Comparison of ENCODE assay signal across 8 cellular contexts in genomic region chr2:237128026-237128703, GRCh38. TPM values are rescaled to one million over a fixed set of nuclear protein-coding genes. Genes with fewer than 3 reads are reported as not detected.
DNase-seq lines count a peak whose midpoint lies in the region; ATAC-seq and TF ChIP-seq lines count a peak whose summit lies in the region.

No MANE protein-coding gene starts in this region.

- TF ChIP-seq POLR2A in right lobe of liver (IDR thresholded peaks at IDR 0.05) = no peak

- no peaks in the 10 kb centered on the region for H3K79me2 ChIP-seq in mammary epithelial cell (ENCODE audit: insufficient read depth, low read length)

- no peaks in the 10 kb centered on the region for H3K27me3 ChIP-seq in mammary epithelial cell (ENCODE audit: insufficient read depth, low read length)
- H3K27me3 ChIP-seq in right lobe of liver = no peaks in the 10 kb centered on the region

- H3K4me1 ChIP-seq in mammary epithelial cell (ENCODE audit: insufficient read depth, low read length) = peaks cover 13% of the 10 kb centered on the region
- no peaks in the 10 kb centered on the region for H3K4me1 ChIP-seq in right lobe of liver

- H3K9me3 Mint-ChIP-seq in CD14-positive monocyte = peaks cover 0 to 2% (median 0%) of the 10 kb centered on the region in 7 donors

- dilution Hi-C loops in mammary epithelial cell (cut with HindIII; ENCODE audit: low sequenced_read_pairs) = no loop called here

- ATAC-seq in right lobe of liver (peak; percentile 33 to 84 (median 60)), HG02642 (IDR thresholded peaks at IDR 0.05; ENCODE audit: poor library complexity, unreplicated experiment) (no peak), HG03280 (IDR thresholded peaks at IDR 0.05; ENCODE audit: unreplicated experiment) (no peak)

- TF ChIP-seq CTCF in CD14-positive monocyte (IDR thresholded peaks at IDR 0.05) = no peak
- peak in 1 of 2 donors; percentile 16 for TF ChIP-seq CTCF in mammary epithelial cell (conservative IDR thresholded peaks at IDR 0.05 in 1 of 2, IDR thresholded peaks at IDR 0.05 in 1 of 2; ENCODE audit: extremely low read depth in 1 of 2, insufficient read depth in 1 of 2, low read depth in 1 of 2, low read length in 2 of 2)
- TF ChIP-seq CTCF in right lobe of liver (IDR thresholded peaks at IDR 0.05) = no peak

- H4K20me1 ChIP-seq in mammary epithelial cell (ENCODE audit: insufficient read depth, low read length) = no peaks in the 10 kb centered on the region

- H3K27ac Mint-ChIP-seq in CD14-positive monocyte = no peak overlapping the region

- in situ Hi-C loops in mammary epithelial cell (cut with MboI; ENCODE audit: low sequenced_read_pairs in 2 of 2) = no loop called here

- intact Hi-C loops in CD14-positive monocyte (cut with micrococcal nuclease) = no loop called here
- intact Hi-C loops in mammary epithelial cell (cut with micrococcal nuclease) = loop anchor here (2.0 kb wide), 1 partner anchor 15 kb away; no protein-coding TSS in a partner anchor
- intact Hi-C loops in right lobe of liver (cut with DNase I) = no loop called here

- H3K36me3 ChIP-seq in mammary epithelial cell (ENCODE audit: insufficient read depth, low read length) (no peaks in the 10 kb centered on the region), right lobe of liver (no peaks in the 10 kb centered on the region)

- no TSS peak for BruUV-seq in mammary epithelial cell (replicated peaks; lab: Mats Ljungman, UMichigan)

- H3K4me3 ChIP-seq in mammary epithelial cell (replicated peaks in 1 of 3; ENCODE audit: insufficient read depth in 1 of 3, low read depth in 2 of 3, low read length in 3 of 3) = no peak overlapping the region
- no peak overlapping the region for H3K4me3 ChIP-seq in right lobe of liver

- CTCF ChIA-PET in mammary epithelial cell (lab: Charles Lee; ENCODE audit: low non-redundant PET) = interaction anchor here (0.8 kb wide), 1 partner anchor 362 kb away, joined by 5 read pairs; no protein-coding TSS in a partner anchor

- no peak overlapping the region for H3K9ac ChIP-seq in mammary epithelial cell (ENCODE audit: insufficient read depth, low read length)

- no peak overlapping the region for H3K4me3 Mint-ChIP-seq in CD14-positive monocyte

- H3K27ac ChIP-seq in mammary epithelial cell (ENCODE audit: insufficient read depth, low read depth, low read length) (peak overlapping the region; percentile 10), right lobe of liver (no peak overlapping the region)

- H3K27me3 Mint-ChIP-seq in CD14-positive monocyte (ENCODE audit: low read depth in 3 of 3) = peaks cover 0 to 3% (median 0%) of the 10 kb centered on the region in 3 donors

- H3K36me3 Mint-ChIP-seq in CD14-positive monocyte = no peaks in the 10 kb centered on the region

- H2AFZ ChIP-seq in mammary epithelial cell (ENCODE audit: low read depth, low read length) = peak overlapping the region; percentile 35

- no peaks in the 10 kb centered on the region for H3K9me3 ChIP-seq in mammary epithelial cell (replicated peaks; ENCODE audit: insufficient read depth, low read length)
- H3K9me3 ChIP-seq in right lobe of liver = no peaks in the 10 kb centered on the region

- DNase-seq in CD14-positive monocyte (ENCODE audit: low spot score) (peak; percentile 63), NCI-H446 treated with DMSO at 0.1 percent for 48 hours (lab: John Stamatoyannopoulos, UW) (peak; percentile 26), mammary epithelial cell (peak; percentile 97), right lobe of liver (peak in 1 of 3 donors; percentile 59)
- DNase-seq in stimulated activated CD8-positive, alpha-beta memory T cell treated with anti-CD3 and anti-CD28 coated beads, Interleukin-4, amount 100 ng/mL, for 4 hours (ENCODE audit: low read depth in 2 of 2, low spot score in 1 of 2) = peak; percentile 11 to 43
- no peak for DNase-seq in activated CD4-positive, CD25-positive, alpha-beta regulatory T cell treated with anti-CD3 and anti-CD28 coated beads, Interleukin-2, amount 50 U/mL, for 72 hours

- 38% methylated on average over 8 of the region's 11 CpGs for WGBS in mammary epithelial cell (ENCODE audit: low coverage, missing lambda C conversion rate)
- WGBS in right lobe of liver (ENCODE audit: insufficient coverage, low coverage, low lambda C conversion rate, missing lambda C conversion rate) = 54% methylated on average over 11 of the region's 11 CpGs

- H3K4me1 Mint-ChIP-seq in CD14-positive monocyte = no peaks in the 10 kb centered on the region

- peak overlapping the region; percentile 15 for H3K4me2 ChIP-seq in mammary epithelial cell (ENCODE audit: insufficient read depth, low read depth, low read length)

RNA-seq across cellular contexts. Expression of gene COPS8, which starts 42.5 kb away (rescaled TPM):
- polyA plus RNA-seq in CD14-positive monocyte = 10 to 100 TPM; 36.4 to 39.2 TPM
- 100 to 1,000 TPM; 102 to 111 TPM for total RNA-seq in mammary epithelial cell
- 113 TPM for polyA plus RNA-seq in mammary epithelial cell
- 88.4 TPM for polyA minus RNA-seq in mammary epithelial cell
- total RNA-seq in right lobe of liver = 10 to 100 TPM; 14.3 to 51.5 (median 18.0) TPM

Comparison
In these comparisons a context has a peak if more than half of its experiments do, and no peak if none do; other contexts are left out.
1. ATAC-seq: peak in right lobe of liver (4 of 4); none in HG02642 (single experiment) and HG03280 (single experiment).